24 cellular contexts compared by ENCODE assay signal in the genomic region with DNA sequence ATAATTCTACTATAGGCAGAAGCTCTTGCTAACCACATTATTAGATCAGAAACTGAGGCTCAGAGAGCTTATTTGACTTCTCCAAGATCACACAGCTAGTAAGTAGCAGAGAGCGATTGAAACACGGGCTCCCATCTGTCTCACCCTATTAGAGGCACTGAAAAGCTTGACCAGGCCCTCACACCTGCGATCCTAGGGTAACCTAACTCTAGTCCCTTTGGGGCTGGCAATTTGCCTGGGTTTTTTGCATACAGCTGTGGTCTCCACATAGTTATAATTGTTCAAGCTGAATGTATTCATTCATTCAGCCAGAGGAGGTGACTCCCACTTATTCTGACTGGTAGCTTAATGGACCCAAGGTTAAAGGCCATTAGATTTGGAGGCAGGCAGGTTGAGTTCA.
"Had no signal": no experiment of that assay in that cellular context is flagged by ENCODE, and none has a peak within 500 bp of the region (broad histone marks: within the 10 kb centered on the region; RNA-seq: fewer than 3 reads in every experiment).

No MANE protein-coding gene starts in this region.

- ATAC-seq: activated CD8-positive, alpha-beta memory T cell treated with anti-CD3 and anti-CD28 coated beads, Interleukin-2, amount 10 ng/mL, durations not matched to agents 7 days and 5 days; T-cell had no signal

- H3K9me3 ChIP-seq: MG63 had no signal

- H3K27me3 ChIP-seq: MG63 had no signal

- DNase-seq: activated B cell treated with CpG ODN at 0.5 μM for 24 hours; activated CD4-positive, alpha-beta T cell treated with anti-CD3 and anti-CD28 coated beads for 1 hour; activated CD4-positive, alpha-beta T cell treated with anti-CD3 and anti-CD28 coated beads, Interleukin-2, amount 10 ng/mL, durations not matched to agents 24 days and 14 days; activated CD4-positive, alpha-beta T cell treated with anti-CD3 and anti-CD28 coated beads, Interleukin-2, amount 50 U/mL, for 48 hours; activated CD8-positive, alpha-beta memory T cell treated with anti-CD3 and anti-CD28 coated beads, Interleukin-2, amount 10 ng/mL, durations not matched to agents 7 days and 5 days; activated effector memory CD4-positive, alpha-beta T cell treated with Interleukin-2 at 50 U/mL for 16 hours; activated naive CD4-positive, alpha-beta T cell; activated T-cell treated with anti-CD3 and anti-CD28 coated beads, Interleukin-2, amount 50 U/mL, for 24 hours; aorta; cortex of kidney; KG1; MG63; MV-4-11; NCI-H146; NCI-H187 treated with DMSO at 0.1 percent for 48 hours; NCI-H2107; NCI-H2227 treated with DMSO at 0.1 percent for 48 hours; NCI-H446 treated with DMSO at 0.1 percent for 48 hours; NCI-H524 treated with DMSO at 0.1 percent for 48 hours; SIG-M5; T-cell; T-helper 2 cell; T1000 had no signal

- H3K4me3 ChIP-seq: MG63, SK-N-MC had no signal

- H3K27ac ChIP-seq: SK-N-MC had no signal

- H3K36me3 ChIP-seq: MG63 had no signal
